Comparison of ENCODE assay signal across 1 cellular context in genomic region chr19:1262687-1263123, GRCh38.
TF ChIP-seq lines count a peak whose summit lies in the region.

No MANE protein-coding gene starts in this region.

TF ChIP-seq in HEK293, 187 proteins besides CTCF, POLR2A, EP300 and RAD21 (continued from another document):
- TF ChIP-seq BCL11A (tag by site-specific recombination; IDR thresholded peaks at IDR 0.05; ENCODE audit: low read depth): 0 out of 2 replicates have a peak, but pooled peaks have one; percentile 66
- TF ChIP-seq SP7 (tag by site-specific recombination; IDR thresholded peaks at IDR 0.05): peak; percentile 62
- no peak for TF ChIP-seq ZNF48 (tag by site-specific recombination; IDR thresholded peaks at IDR 0.05)
- TF ChIP-seq, protein P1, sequence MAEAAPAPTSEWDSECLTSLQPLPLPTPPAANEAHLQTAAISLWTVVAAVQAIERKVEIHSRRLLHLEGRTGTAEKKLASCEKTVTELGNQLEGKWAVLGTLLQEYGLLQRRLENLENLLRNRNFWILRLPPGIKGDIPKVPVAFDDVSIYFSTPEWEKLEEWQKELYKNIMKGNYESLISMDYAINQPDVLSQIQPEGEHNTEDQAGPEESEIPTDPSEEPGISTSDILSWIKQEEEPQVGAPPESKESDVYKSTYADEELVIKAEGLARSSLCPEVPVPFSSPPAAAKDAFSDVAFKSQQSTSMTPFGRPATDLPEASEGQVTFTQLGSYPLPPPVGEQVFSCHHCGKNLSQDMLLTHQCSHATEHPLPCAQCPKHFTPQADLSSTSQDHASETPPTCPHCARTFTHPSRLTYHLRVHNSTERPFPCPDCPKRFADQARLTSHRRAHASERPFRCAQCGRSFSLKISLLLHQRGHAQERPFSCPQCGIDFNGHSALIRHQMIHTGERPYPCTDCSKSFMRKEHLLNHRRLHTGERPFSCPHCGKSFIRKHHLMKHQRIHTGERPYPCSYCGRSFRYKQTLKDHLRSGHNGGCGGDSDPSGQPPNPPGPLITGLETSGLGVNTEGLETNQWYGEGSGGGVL (tag by site-specific recombination; IDR thresholded peaks at IDR 0.05): peak; percentile 70
- peak; percentile 13; the same call in 1 of the 2 replicates for TF ChIP-seq ZBTB8A (tag by site-specific recombination; IDR thresholded peaks at IDR 0.05)
- TF ChIP-seq KLF17 (tag by site-specific recombination; IDR thresholded peaks at IDR 0.05): peak; percentile 99; the same call in 1 of the 2 replicates
- no peak for TF ChIP-seq ZNF354C (tag by site-specific recombination; IDR thresholded peaks at IDR 0.05; ENCODE audit: borderline replicate concordance, low read depth)
- TF ChIP-seq HIC1 (tag by site-specific recombination; IDR thresholded peaks at IDR 0.05): peak; percentile 50; the same call in 1 of the 2 replicates
- TF ChIP-seq ZNF423 (tag by site-specific recombination; IDR thresholded peaks at IDR 0.05): no peak
- no peak for TF ChIP-seq ZNF544 (tag by site-specific recombination; IDR thresholded peaks at IDR 0.05)
- TF ChIP-seq SP2 (tag by site-specific recombination; IDR thresholded peaks at IDR 0.05): 0 out of 2 replicates have a peak, but pooled peaks have one; percentile 9
- 0 out of 2 replicates have a peak, but pooled peaks have one; percentile 16 for TF ChIP-seq WT1 (tag by site-specific recombination; IDR thresholded peaks at IDR 0.05)
- peak; percentile 58; the same call in 1 of the 2 replicates for TF ChIP-seq SP3 (tag by site-specific recombination; IDR thresholded peaks at IDR 0.05)
